Comparison of ENCODE assay signal across 11 cellular contexts in genomic region chr17:65698381-65699061, GRCh38.
DNase-seq lines count a peak whose midpoint lies in the region; ATAC-seq and TF ChIP-seq lines count a peak whose summit lies in the region.
"Had no signal": no experiment of that assay in that cellular context is flagged by ENCODE, and none has a peak within 500 bp of the region (broad histone marks: within the 10 kb centered on the region; RNA-seq: fewer than 3 reads in every experiment).

No MANE protein-coding gene starts in this region.

- no peak overlapping the region for H3K4me3 ChIP-seq in HEK293 (ENCODE audit: low read depth, low read length)
- H3K4me3 ChIP-seq in astrocyte of the spinal cord (ENCODE audit: low read depth, low read length) = peak overlapping the region; percentile 10
- H3K4me3 ChIP-seq in kidney epithelial cell (ENCODE audit: low read depth, low read length) = no peak overlapping the region

- peaks cover 5% of the 10 kb centered on the region for H3K36me3 Mint-ChIP-seq in type B pancreatic cell

- no peaks in the 10 kb centered on the region for H3K27me3 Mint-ChIP-seq in type B pancreatic cell
- H3K27me3 Mint-ChIP-seq: activated CD4-positive, alpha-beta T cell treated with anti-CD3 and anti-CD28 coated beads for 36 hours had no signal

- H3K4me3 Mint-ChIP-seq in type B pancreatic cell = peak overlapping the region; percentile 82
- H3K4me3 Mint-ChIP-seq: activated CD4-positive, alpha-beta T cell treated with anti-CD3 and anti-CD28 coated beads for 36 hours had no signal

- peak overlapping the region; percentile 64 for H3K27ac Mint-ChIP-seq in type B pancreatic cell
- H3K27ac Mint-ChIP-seq: activated CD4-positive, alpha-beta T cell treated with anti-CD3 and anti-CD28 coated beads for 36 hours had no signal

- CTCF ChIA-PET in HEK293 (lab: Yijun Ruan, JAX) = no interaction called here

- in situ Hi-C loops in astrocyte of the spinal cord (cut with HindIII; ENCODE audit: low sequenced_read_pairs) = no loop called here

- no peaks in the 10 kb centered on the region for H3K9me3 Mint-ChIP-seq in type B pancreatic cell

- H3K9me3 ChIP-seq in HEK293 (ENCODE audit: control insufficient read depth, insufficient read depth, low read depth, low read length) = no peaks in the 10 kb centered on the region

- TF ChIP-seq CTCF in HEK293 (tag by site-specific recombination; IDR thresholded peaks at IDR 0.05) = no peak
- no peak for TF ChIP-seq CTCF in astrocyte of the spinal cord (IDR thresholded peaks at IDR 0.05; ENCODE audit: low read depth, low read length)
- no peak for TF ChIP-seq CTCF in kidney epithelial cell (IDR thresholded peaks at IDR 0.05; ENCODE audit: insufficient read depth, low read length, poor library complexity, severe bottlenecking)
- no peak for TF ChIP-seq CTCF in type B pancreatic cell (conservative IDR thresholded peaks at IDR 0.05)

- DNase-seq in astrocyte of the spinal cord (ENCODE audit: low read depth, low spot score) = peak; percentile 85
- peak; percentile 88 for DNase-seq in kidney epithelial cell (ENCODE audit: low read depth)
- DNase-seq in type B pancreatic cell (ENCODE audit: extremely low spot score, unreplicated experiment) = no peak
- no peak for DNase-seq in HuH-7.5 (ENCODE audit: low spot score)
- no peak for DNase-seq in CD1c-positive myeloid dendritic cell (ENCODE audit: extremely low spot score)
- DNase-seq: activated CD4-positive, alpha-beta T cell treated with anti-CD3 and anti-CD28 coated beads for 36 hours; activated naive CD4-positive, alpha-beta T cell treated with anti-CD3 and anti-CD28 coated beads, Interleukin-2, amount 50 U/mL, for 16 hours; erythroblast; Kasumi-1 had no signal

- H3K27ac ChIP-seq in HEK293 (ENCODE audit: extremely low read depth, low read depth, low read length) = no peak overlapping the region

- no peak for ATAC-seq in GM21360 (IDR thresholded peaks at IDR 0.05; ENCODE audit: unreplicated experiment)
- ATAC-seq: activated CD4-positive, alpha-beta T cell treated with anti-CD3 and anti-CD28 coated beads for 36 hours had no signal

- POLR2A ChIA-PET in HEK293 (lab: Yijun Ruan, JAX) = no interaction called here

- peaks cover 16% of the 10 kb centered on the region for H3K4me1 ChIP-seq in HEK293 (ENCODE audit: control insufficient read depth, insufficient read depth, low read length)

- H3K36me3 ChIP-seq in HEK293 (ENCODE audit: control insufficient read depth in 2 of 2, insufficient read depth in 1 of 2, low read length in 2 of 2) (no peaks in the 10 kb centered on the region), kidney epithelial cell (ENCODE audit: control insufficient read depth, insufficient read depth, low read length) (no peaks in the 10 kb centered on the region)

- peaks cover 33% of the 10 kb centered on the region for H3K4me1 Mint-ChIP-seq in type B pancreatic cell (ENCODE audit: unreplicated experiment)
- H3K4me1 Mint-ChIP-seq: activated CD4-positive, alpha-beta T cell treated with anti-CD3 and anti-CD28 coated beads for 36 hours had no signal

- no peaks in the 10 kb centered on the region for H3K27me3 ChIP-seq in kidney epithelial cell (ENCODE audit: control insufficient read depth, insufficient read depth, low read length)

TF ChIP-seq in HEK293, 187 proteins besides CTCF, POLR2A, EP300 and RAD21:
- TF ChIP-seq ZSCAN30 (tag by site-specific recombination; IDR thresholded peaks at IDR 0.05) (no peak), ZXDB (tag by site-specific recombination; IDR thresholded peaks at IDR 0.05) (no peak), ZNF704 (tag by site-specific recombination; IDR thresholded peaks at IDR 0.05) (no peak), ZNF114 (tag by site-specific recombination; IDR thresholded peaks at IDR 0.05) (no peak), ZBTB20 (tag by site-specific recombination; IDR thresholded peaks at IDR 0.05) (0 out of 2 replicates have a peak, but pooled peaks have one; percentile 17), ZFP69B (tag by site-specific recombination; IDR thresholded peaks at IDR 0.05) (peak; percentile 84), ZNF692 (tag by site-specific recombination; IDR thresholded peaks at IDR 0.05) (peak; percentile 86; the same call in 1 of the 2 replicates), ZFP41 (tag by site-specific recombination; IDR thresholded peaks at IDR 0.05; ENCODE audit: borderline replicate concordance) (no peak), FEZF1 (tag by site-specific recombination; IDR thresholded peaks at IDR 0.05) (peak; percentile 46; the same call in 1 of the 2 replicates)
TF ChIP-seq in HEK293: peak in this region for 4.

Comparison
In these comparisons a context has a peak if more than half of its experiments do, and no peak if none do; other contexts are left out.
1. DNase-seq: peak in astrocyte of the spinal cord (single experiment) and kidney epithelial cell (single experiment); none in type B pancreatic cell (single experiment), HuH-7.5 (single experiment) and CD1c-positive myeloid dendritic cell (single experiment).